Comparison of ENCODE assay signal across 18 cellular contexts in the genomic region with DNA sequence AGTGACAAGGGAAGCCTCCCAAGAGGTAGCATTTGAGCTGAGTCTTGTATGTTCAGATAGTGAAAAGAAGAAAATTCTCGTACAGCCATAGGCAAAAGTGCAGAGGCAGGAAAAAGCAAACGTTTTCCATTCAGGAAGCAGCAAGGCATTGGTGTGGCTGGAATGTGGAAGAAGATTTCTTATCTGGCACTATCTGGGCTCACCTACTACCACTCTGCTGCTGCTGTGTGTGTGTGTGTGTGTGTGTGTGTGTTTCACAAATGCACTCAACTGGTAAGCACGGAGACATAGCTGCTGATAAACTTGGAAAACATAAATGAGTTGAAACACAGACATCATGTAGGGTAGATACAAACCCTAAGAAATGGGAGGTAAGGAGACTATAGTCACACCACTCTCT.
DNase-seq lines count a peak whose midpoint lies in the region; ATAC-seq, FAIRE-seq and TF ChIP-seq lines count a peak whose summit lies in the region.
"Had no signal": no experiment of that assay in that cellular context is flagged by ENCODE, and none has a peak within 500 bp of the region (broad histone marks: within the 10 kb centered on the region; RNA-seq: fewer than 3 reads in every experiment).

No MANE protein-coding gene starts in this region.

- CTCF ChIA-PET in H1 (lab: Charles Lee; ENCODE audit: partially characterized antibody) = interaction anchor here (1.3 kb wide), 1 partner anchor 18 kb away, joined by 5 read pairs; no protein-coding TSS in a partner anchor
- CTCF ChIA-PET in naive thymus-derived CD4-positive, alpha-beta T cell (lab: Charles Lee) = no interaction called here

- H2BK15ac ChIP-seq in H1 (ENCODE audit: low read length) (no peak overlapping the region), mesendoderm (replicated peaks; ENCODE audit: low read depth) (no peak overlapping the region), mesenchymal stem cell (ENCODE audit: low read depth, poor library complexity, severe bottlenecking) (no peak overlapping the region)

- no peak overlapping the region for H3K4me2 ChIP-seq in H1 (ENCODE audit: insufficient read depth in 1 of 2, low read depth in 2 of 2, low read length in 2 of 2)
- H3K4me2 ChIP-seq in mesendoderm (ENCODE audit: low read length) = no peak overlapping the region
- no peak overlapping the region for H3K4me2 ChIP-seq in mesenchymal stem cell (ENCODE audit: low read length, poor library complexity, severe bottlenecking)
- H3K4me2 ChIP-seq: KMS-11 had no signal

- H3K14ac ChIP-seq in H1 (ENCODE audit: insufficient read length) (no peak overlapping the region), mesenchymal stem cell (ENCODE audit: low read length in 2 of 2) (no peak overlapping the region)

- H3K9me3 Mint-ChIP-seq in naive thymus-derived CD4-positive, alpha-beta T cell = peaks cover 0 to 15% (median 3%) of the 10 kb centered on the region in 11 donors
- no peaks in the 10 kb centered on the region for H3K9me3 Mint-ChIP-seq in HFFc6
- H3K9me3 Mint-ChIP-seq: CD14-positive monocyte had no signal

- no peaks in the 10 kb centered on the region for H4K20me1 ChIP-seq in H1 (replicated peaks in 1 of 2; ENCODE audit: control insufficient read depth in 1 of 2, insufficient read depth in 2 of 2, low read length in 2 of 2)

- H3K4me1 ChIP-seq in H1 (replicated peaks in 1 of 4; ENCODE audit: control insufficient read depth in 3 of 4, insufficient read depth in 4 of 4, low read length in 3 of 4) = no peaks in the 10 kb centered on the region
- peaks cover 5% of the 10 kb centered on the region for H3K4me1 ChIP-seq in mesendoderm (ENCODE audit: control insufficient read depth, low read depth, low read length)
- no peaks in the 10 kb centered on the region for H3K4me1 ChIP-seq in naive thymus-derived CD4-positive, alpha-beta T cell (ENCODE audit: control insufficient read depth in 2 of 2, insufficient read depth in 2 of 2, low read length in 2 of 2)
- H3K4me1 ChIP-seq in mesenchymal stem cell (ENCODE audit: control insufficient read depth, insufficient read depth, low read depth, low read length) = no peaks in the 10 kb centered on the region

- intact Hi-C loops in naive thymus-derived CD4-positive, alpha-beta T cell (cut with micrococcal nuclease) = no loop called here

- H3K27me3 ChIP-seq in H1 (replicated peaks in 1 of 4; ENCODE audit: control insufficient read depth in 3 of 4, extremely low read depth in 1 of 4, insufficient read depth in 3 of 4, low read length in 3 of 4) (no peaks in the 10 kb centered on the region), mesendoderm (ENCODE audit: insufficient read depth, low read length, poor library complexity) (no peaks in the 10 kb centered on the region), mesenchymal stem cell (ENCODE audit: control insufficient read depth in 1 of 2, insufficient read depth in 1 of 2, low read length in 2 of 2) (no peaks in the 10 kb centered on the region)
- no peaks in the 10 kb centered on the region for H3K27me3 ChIP-seq in naive thymus-derived CD4-positive, alpha-beta T cell (ENCODE audit: control insufficient read depth in 2 of 2, insufficient read depth in 2 of 2, low read length in 2 of 2)

- no peak overlapping the region for H4K91ac ChIP-seq in H1 (replicated peaks; ENCODE audit: insufficient read length, low read length)
- no peak overlapping the region for H4K91ac ChIP-seq in mesenchymal stem cell (ENCODE audit: low read length)

- TF ChIP-seq EP300 in H1 (IDR thresholded peaks at IDR 0.05; ENCODE audit: borderline replicate concordance in 1 of 2, low read depth in 2 of 2, low read length in 2 of 2) = no peak

- H3K4ac ChIP-seq in H1 (replicated peaks; ENCODE audit: insufficient read length, low read depth, low read length) (no peak overlapping the region), mesendoderm (ENCODE audit: low read depth, low read length) (no peak overlapping the region), mesenchymal stem cell (ENCODE audit: low read depth in 1 of 2, low read length in 2 of 2) (no peak overlapping the region)

- H3K18ac ChIP-seq in H1 (ENCODE audit: extremely low read depth, low read length) (no peak overlapping the region), mesendoderm (ENCODE audit: low read length) (no peak overlapping the region), mesenchymal stem cell (ENCODE audit: low read depth in 1 of 2, low read length in 2 of 2) (no peak overlapping the region)

- H3K4me3 ChIP-seq in H1 (ENCODE audit: extremely low read depth in 1 of 4, insufficient read depth in 2 of 4, low read depth in 3 of 4, low read length in 4 of 4) (no peak overlapping the region), mesendoderm (ENCODE audit: low read length) (no peak overlapping the region), mesenchymal stem cell (ENCODE audit: insufficient read depth in 1 of 2, low read depth in 1 of 2, low read length in 2 of 2) (no peak overlapping the region)
- no peak overlapping the region for H3K4me3 ChIP-seq in naive thymus-derived CD4-positive, alpha-beta T cell (ENCODE audit: low read length)
- H3K4me3 ChIP-seq: GM23248 had no signal

- H4K5ac ChIP-seq in H1 (ENCODE audit: insufficient read length, low read depth, low read length) = no peak overlapping the region
- no peak overlapping the region for H4K5ac ChIP-seq in mesendoderm (ENCODE audit: low read length)

- no peak overlapping the region for H3K27ac Mint-ChIP-seq in naive thymus-derived CD4-positive, alpha-beta T cell
- no peak overlapping the region for H3K27ac Mint-ChIP-seq in HFFc6
- H3K27ac Mint-ChIP-seq: CD14-positive monocyte; CD4-positive, alpha-beta memory T cell had no signal

- TF ChIP-seq CTCF in H1 (IDR thresholded peaks at IDR 0.05; ENCODE audit: control extremely low read depth in 1 of 3, insufficient read depth in 1 of 3, low read depth in 1 of 3, low read length in 3 of 3) (no peak), HFFc6 (IDR thresholded peaks at IDR 0.05) (no peak)

- no peak for ATAC-seq in naive thymus-derived CD4-positive, alpha-beta T cell
- ATAC-seq: HCT116 had no signal

- TF ChIP-seq POLR2A in H1 (IDR thresholded peaks at IDR 0.05; ENCODE audit: control extremely low read depth in 1 of 2, low read depth in 2 of 2, low read length in 2 of 2) = no peak

- no peak overlapping the region for H2BK20ac ChIP-seq in H1 (ENCODE audit: low read length)

- no peaks in the 10 kb centered on the region for H3K36me3 ChIP-seq in H1 (ENCODE audit: control insufficient read depth in 2 of 4, insufficient read depth in 4 of 4, low read length in 3 of 4)
- no peaks in the 10 kb centered on the region for H3K36me3 ChIP-seq in mesendoderm (ENCODE audit: control insufficient read depth, insufficient read depth, low read length)
- no peaks in the 10 kb centered on the region for H3K36me3 ChIP-seq in naive thymus-derived CD4-positive, alpha-beta T cell (ENCODE audit: control insufficient read depth in 2 of 3, insufficient read depth in 3 of 3, low read length in 3 of 3)
- no peaks in the 10 kb centered on the region for H3K36me3 ChIP-seq in mesenchymal stem cell (ENCODE audit: control insufficient read depth in 1 of 2, insufficient read depth in 2 of 2, low read depth in 1 of 2, low read length in 2 of 2)

- DNase-seq in ELF-1 (ENCODE audit: low read depth, low spot score) (peak; percentile 4), H1 (ENCODE audit: low read depth in 1 of 2, low spot score in 2 of 2) (no peak), mesendoderm (peak; percentile 90), mesenchymal stem cell (no peak), HFFc6 (no peak)
- no peak for DNase-seq in naive thymus-derived CD4-positive, alpha-beta T cell
- DNase-seq: ACHN; AML-193; CD4-positive, alpha-beta memory T cell; GDM1; GM23248 had no signal

- H3K56ac ChIP-seq in H1 (replicated peaks; ENCODE audit: insufficient read length, low read depth, low read length) (no peak overlapping the region), mesendoderm (ENCODE audit: low read length) (no peak overlapping the region)

- no peak overlapping the region for H2BK5ac ChIP-seq in H1 (ENCODE audit: low read depth, low read length)
- no peak overlapping the region for H2BK5ac ChIP-seq in mesendoderm (ENCODE audit: low read length)
- H2BK5ac ChIP-seq in mesenchymal stem cell (ENCODE audit: low read depth, low read length, poor library complexity, severe bottlenecking) = no peak overlapping the region

- no peak overlapping the region for H2BK120ac ChIP-seq in H1 (replicated peaks; ENCODE audit: low read depth, low read length)
- no peak overlapping the region for H2BK120ac ChIP-seq in mesendoderm (ENCODE audit: low read depth, low read length)
- H2BK120ac ChIP-seq in mesenchymal stem cell (ENCODE audit: low read depth, low read length) = no peak overlapping the region

- WGBS in H1 (ENCODE audit: extremely low coverage in 1 of 2, insufficient coverage in 1 of 2, insufficient read length in 1 of 2, insufficient replicate concordance in 2 of 2, low coverage in 1 of 2, low lambda C conversion rate in 2 of 2, missing lambda C conversion rate in 1 of 2), 2 experiments = 88% methylated on average over 3 of the region's 3 CpGs; no CpG with 5 or more reads in 1 of the 2 experiments
- no CpG with 5 or more reads among the region's 3 CpGs for WGBS in mesendoderm (ENCODE audit: extremely low coverage, insufficient coverage, low lambda C conversion rate)
- 40% methylated on average over 3 of the region's 3 CpGs for WGBS in mesenchymal stem cell

- H3K23ac ChIP-seq in H1 (ENCODE audit: insufficient read length) (no peak overlapping the region), mesendoderm (ENCODE audit: low read length) (no peak overlapping the region), mesenchymal stem cell (ENCODE audit: low read length in 2 of 2) (no peak overlapping the region)

- H3K9me3 ChIP-seq in H1 (ENCODE audit: insufficient read depth in 2 of 2, low read depth in 1 of 2, low read length in 1 of 2) (no peaks in the 10 kb centered on the region), mesenchymal stem cell (ENCODE audit: control insufficient read depth, low read length) (peaks cover 4% of the 10 kb centered on the region)
- no peaks in the 10 kb centered on the region for H3K9me3 ChIP-seq in naive thymus-derived CD4-positive, alpha-beta T cell (ENCODE audit: control insufficient read depth in 2 of 3, low read length in 3 of 3)

- H3K23me2 ChIP-seq in H1 (ENCODE audit: low read depth, low read length) = no peaks in the 10 kb centered on the region

- H3K79me1 ChIP-seq in H1 (ENCODE audit: low read depth, low read length) = no peaks in the 10 kb centered on the region
- H3K79me1 ChIP-seq in mesendoderm (ENCODE audit: low read length) = no peaks in the 10 kb centered on the region
- no peaks in the 10 kb centered on the region for H3K79me1 ChIP-seq in mesenchymal stem cell (replicated peaks; ENCODE audit: low read length, poor library complexity, severe bottlenecking)

- H3K27me3 Mint-ChIP-seq in naive thymus-derived CD4-positive, alpha-beta T cell = peaks cover 0 to 4% (median 0%) of the 10 kb centered on the region in 5 donors
- H3K27me3 Mint-ChIP-seq in HFFc6 (ENCODE audit: insufficient read depth) = peaks cover 10% of the 10 kb centered on the region
- H3K27me3 Mint-ChIP-seq: CD4-positive, alpha-beta memory T cell had no signal

- H2AK5ac ChIP-seq in H1 (ENCODE audit: low read depth, low read length) (no peak overlapping the region), mesendoderm (ENCODE audit: low read length) (no peak overlapping the region), mesenchymal stem cell (ENCODE audit: low read length, severe bottlenecking) (no peak overlapping the region)

- H3K4me1 Mint-ChIP-seq in naive thymus-derived CD4-positive, alpha-beta T cell = no peaks in the 10 kb centered on the region
- no peaks in the 10 kb centered on the region for H3K4me1 Mint-ChIP-seq in HFFc6 (ENCODE audit: low read depth)
- H3K4me1 Mint-ChIP-seq: CD14-positive monocyte; CD4-positive, alpha-beta memory T cell had no signal

- H3K36me3 Mint-ChIP-seq in naive thymus-derived CD4-positive, alpha-beta T cell = no peaks in the 10 kb centered on the region
- no peaks in the 10 kb centered on the region for H3K36me3 Mint-ChIP-seq in HFFc6 (ENCODE audit: low read depth)
- H3K36me3 Mint-ChIP-seq: CD14-positive monocyte; CD4-positive, alpha-beta memory T cell had no signal

- H3K27ac ChIP-seq in H1 (ENCODE audit: low read depth, low read length) (no peak overlapping the region), mesendoderm (ENCODE audit: low read depth, low read length) (peak overlapping the region; percentile 27), mesenchymal stem cell (ENCODE audit: low read length, poor library complexity, severe bottlenecking) (no peak overlapping the region)
- no peak overlapping the region for H3K27ac ChIP-seq in naive thymus-derived CD4-positive, alpha-beta T cell (ENCODE audit: low read depth, low read length)
- H3K27ac ChIP-seq: GM23248, KMS-11 had no signal

- no peak overlapping the region for H2BK12ac ChIP-seq in H1 (ENCODE audit: low read depth, low read length)
- no peak overlapping the region for H2BK12ac ChIP-seq in mesenchymal stem cell (ENCODE audit: low read length in 2 of 2)

- H3K4me3 Mint-ChIP-seq in naive thymus-derived CD4-positive, alpha-beta T cell = no peak overlapping the region
- H3K4me3 Mint-ChIP-seq in HFFc6 = no peak overlapping the region
- H3K4me3 Mint-ChIP-seq: CD14-positive monocyte; CD4-positive, alpha-beta memory T cell had no signal

- no peak for TF ChIP-seq RAD21 in H1 (IDR thresholded peaks at IDR 0.05 in 1 of 2, conservative IDR thresholded peaks at IDR 0.05 in 1 of 2; ENCODE audit: low read depth in 2 of 2, low read length in 2 of 2)

- H3K79me2 ChIP-seq in H1 (ENCODE audit: control insufficient read depth in 1 of 2, insufficient read depth in 2 of 2, low read length in 2 of 2) = no peaks in the 10 kb centered on the region
- H3K79me2 ChIP-seq in mesendoderm (ENCODE audit: control insufficient read depth, insufficient read depth, low read length) = no peaks in the 10 kb centered on the region

- no peak for FAIRE-seq in H1 (lab: Jason Lieb, UNC)
- FAIRE-seq: A204.1, GM12892, GM18507, H54 had no signal

- H3K9ac ChIP-seq in H1 (replicated peaks in 1 of 4; ENCODE audit: extremely low read depth in 1 of 4, low read depth in 3 of 4, low read length in 3 of 4) = no peak overlapping the region
- H3K9ac ChIP-seq in mesendoderm (ENCODE audit: low read length) = no peak overlapping the region
- no peak overlapping the region for H3K9ac ChIP-seq in mesenchymal stem cell (ENCODE audit: low read length)
- H3K9ac ChIP-seq: GM23248, KMS-11 had no signal

- H2AFZ ChIP-seq in H1 (ENCODE audit: low read length) = peak overlapping the region; percentile 25; the same call in 1 of the 2 replicates
- H2AFZ ChIP-seq in mesenchymal stem cell (ENCODE audit: low read depth, low read length) = no peak overlapping the region
- H2AFZ ChIP-seq: GM23248 had no signal

- POLR2A ChIA-PET in H1 (lab: Charles Lee; ENCODE audit: partially characterized antibody) = no interaction called here
- POLR2A ChIA-PET in naive thymus-derived CD4-positive, alpha-beta T cell (lab: Charles Lee) = no interaction called here

- H4K8ac ChIP-seq in H1 (ENCODE audit: extremely low read depth, insufficient read depth, low read length) = no peak overlapping the region
- no peak overlapping the region for H4K8ac ChIP-seq in mesendoderm (ENCODE audit: low read depth, low read length)
- no peak overlapping the region for H4K8ac ChIP-seq in mesenchymal stem cell (ENCODE audit: low read length)

Comparison
In these comparisons a context has a peak if more than half of its experiments do, and no peak if none do; other contexts are left out.
1. DNase-seq: peak in ELF-1 (single experiment) and mesendoderm (single experiment); none in H1 (0 of 2), naive thymus-derived CD4-positive, alpha-beta T cell (0 of 9), mesenchymal stem cell (single experiment) and HFFc6 (single experiment).